17 cellular contexts compared by ENCODE assay signal in the genomic region with DNA sequence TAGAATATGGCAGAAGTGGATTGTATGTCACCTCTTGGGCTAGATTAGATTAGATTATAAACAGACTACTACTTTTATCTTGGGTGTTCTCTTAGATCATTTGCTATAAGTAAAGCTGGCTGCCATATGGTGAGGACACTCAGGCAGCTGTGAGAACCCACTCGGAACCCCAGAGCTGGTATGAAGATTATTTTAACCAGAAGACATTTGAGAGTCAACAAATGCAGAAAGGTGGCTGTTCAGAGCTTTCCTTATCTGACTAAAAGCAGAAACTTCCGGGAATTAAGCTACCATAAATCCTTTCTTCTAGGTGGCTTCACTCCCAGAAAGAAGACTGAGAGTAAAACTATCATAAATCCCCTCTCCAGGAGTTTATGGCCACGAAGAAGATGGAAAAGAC.
DNase-seq lines count a peak whose midpoint lies in the region; ATAC-seq, FAIRE-seq and TF ChIP-seq lines count a peak whose summit lies in the region.
"Had no signal": no experiment of that assay in that cellular context is flagged by ENCODE, and none has a peak within 500 bp of the region (broad histone marks: within the 10 kb centered on the region; RNA-seq: fewer than 3 reads in every experiment).

No MANE protein-coding gene starts in this region.

- FAIRE-seq in D721Med (lab: Jason Lieb, UNC), result peak; percentile 6
- FAIRE-seq: H54, HepG2 had no signal

- H3K4me3 ChIP-seq in WERI-Rb-1 (ENCODE audit: low read depth, low read length), result no peak overlapping the region
- H3K4me3 ChIP-seq: SJCRH30 had no signal

- no peak overlapping the region for H3K4me3 Mint-ChIP-seq in memory B cell
- H3K4me3 Mint-ChIP-seq: CD14-positive monocyte; CD8-positive, alpha-beta memory T cell had no signal

- no peak overlapping the region for H3K27ac ChIP-seq in WERI-Rb-1
- H3K27ac ChIP-seq: SJCRH30 had no signal

- no peaks in the 10 kb centered on the region for H3K27me3 ChIP-seq in WERI-Rb-1 (ENCODE audit: insufficient read depth, low read depth, severe bottlenecking)
- H3K27me3 ChIP-seq: BE2C, SJCRH30 had no signal

- no peak for ATAC-seq in memory B cell (ENCODE audit: low read depth)
- no peak for ATAC-seq in HG03565 (IDR thresholded peaks at IDR 0.05; ENCODE audit: unreplicated experiment)
- ATAC-seq: HepG2, PC-3, Right ventricle myocardium inferior had no signal

- DNase-seq in D721Med (ENCODE audit: insufficient read length, low spot score) (no peak), NCI-H82 treated with DMSO at 0.1 percent for 48 hours (lab: John Stamatoyannopoulos, UW; ENCODE audit: unreplicated experiment) (peak; percentile 73), WERI-Rb-1 (peak; percentile 53), memory B cell (ENCODE audit: low spot score in 2 of 2) (no peak), foreskin melanocyte (no peak), NCI-H446 treated with DMSO at 0.1 percent for 48 hours (lab: John Stamatoyannopoulos, UW) (no peak)
- DNase-seq: 8988T; BE2C; CD8-positive, alpha-beta memory T cell; NCI-H187 treated with DMSO at 0.1 percent for 48 hours had no signal

- no peaks in the 10 kb centered on the region for H3K36me3 ChIP-seq in WERI-Rb-1
- H3K36me3 ChIP-seq: BE2C had no signal

- no peaks in the 10 kb centered on the region for H3K9me3 Mint-ChIP-seq in memory B cell
- H3K9me3 Mint-ChIP-seq: CD14-positive monocyte; CD8-positive, alpha-beta memory T cell had no signal

- H3K27me3 Mint-ChIP-seq in memory B cell, result no peaks in the 10 kb centered on the region
- H3K27me3 Mint-ChIP-seq: CD8-positive, alpha-beta memory T cell had no signal

- peak overlapping the region; percentile 35 for H3K27ac Mint-ChIP-seq in memory B cell
- H3K27ac Mint-ChIP-seq: CD14-positive monocyte had no signal

- H3K9me3 ChIP-seq in WERI-Rb-1 (ENCODE audit: severe bottlenecking), result no peaks in the 10 kb centered on the region
- H3K9me3 ChIP-seq: BE2C, SJCRH30 had no signal

- TF ChIP-seq CTCF in D721Med (IDR thresholded peaks at IDR 0.05; ENCODE audit: insufficient read depth, missing control alignments) (no peak), WERI-Rb-1 (IDR thresholded peaks at IDR 0.05; ENCODE audit: low read depth, low read length) (no peak)

- peaks cover 10% of the 10 kb centered on the region for H3K36me3 Mint-ChIP-seq in memory B cell

- H3K4me1 Mint-ChIP-seq in memory B cell, result peaks cover 5% of the 10 kb centered on the region

Comparison
In these comparisons a context has a peak if more than half of its experiments do, and no peak if none do; other contexts are left out.
1. DNase-seq: peak in NCI-H82 treated with DMSO at 0.1 percent for 48 hours (single experiment) and WERI-Rb-1 (single experiment); none in D721Med (single experiment), memory B cell (0 of 2), foreskin melanocyte (single experiment) and NCI-H446 treated with DMSO at 0.1 percent for 48 hours (single experiment).